In genomic region chr17:44331249-44331760, GRCh38 we compare ENCODE assay signal across 8 cellular contexts. TPM values are rescaled to one million over a fixed set of nuclear protein-coding genes. Genes with fewer than 3 reads are reported as not detected.
DNase-seq lines count a peak whose midpoint lies in the region; ATAC-seq and TF ChIP-seq lines count a peak whose summit lies in the region.

No MANE protein-coding gene starts in this region.

- H3K4me2 ChIP-seq in OCI-LY1 (ENCODE audit: low read length): peak overlapping the region; percentile 17; the same call in 1 of the 2 replicates

- intact Hi-C loops in aorta (cut with DNase I): loop anchor here in 1 of 2 donors (1.0 to 2.0 kb wide), 2 partner anchors 113 to 121 kb away; partner anchors contain the start of gene UBTF

- ATAC-seq in thoracic aorta (ENCODE audit: insufficient number of reproducible peaks, low FRiP score, low read depth) (peak; percentile 39), aorta (ENCODE audit: low FRiP score) (no peak)

- H3K27ac ChIP-seq in OCI-LY1 (ENCODE audit: low read depth, low read length, poor library complexity, severe bottlenecking) (no peak overlapping the region), thoracic aorta (no peak overlapping the region), aorta (ENCODE audit: low read depth in 1 of 2, low read length in 2 of 2) (no peak overlapping the region)

- no peaks in the 10 kb centered on the region for H3K79me2 ChIP-seq in OCI-LY1 (ENCODE audit: insufficient read depth, low read length)

- DNase-seq in COR-L47 (lab: John Stamatoyannopoulos, UW): peak; percentile 81
- peak; percentile 48 for DNase-seq in activated T-cell treated with anti-CD3 and anti-CD28 coated beads for 1 hour (ENCODE audit: low read depth)
- peak; percentile 75 for DNase-seq in epithelial cell of esophagus (ENCODE audit: low read depth)
- peak; percentile 90 for DNase-seq in myocyte (ENCODE audit: low read depth)
- DNase-seq in thoracic aorta (ENCODE audit: low spot score): no peak
- DNase-seq in aorta: no peak

- H3K4me3 ChIP-seq in OCI-LY1 (ENCODE audit: low read depth, low read length, poor library complexity, severe bottlenecking) (no peak overlapping the region), epithelial cell of esophagus (ENCODE audit: low read length) (no peak overlapping the region), thoracic aorta (no peak overlapping the region), aorta (ENCODE audit: low read length in 2 of 2) (no peak overlapping the region)

- no peak for TF ChIP-seq EP300 in Ishikawa (IDR thresholded peaks at IDR 0.05; ENCODE audit: borderline replicate concordance)

- H3K4me1 ChIP-seq in OCI-LY1 (ENCODE audit: insufficient read depth, low read length, severe bottlenecking) (peaks cover 30% of the 10 kb centered on the region), thoracic aorta (ENCODE audit: control insufficient read depth in 1 of 2, low read depth in 2 of 2) (peaks cover 0 to 4% of the 10 kb centered on the region in 2 donors), aorta (ENCODE audit: control insufficient read depth in 1 of 2, insufficient read depth in 2 of 2, low read length in 2 of 2) (no peaks in the 10 kb centered on the region)

- H4K20me1 ChIP-seq in OCI-LY1 (ENCODE audit: insufficient read depth, low read length): no peaks in the 10 kb centered on the region

- no peak overlapping the region for H2AFZ ChIP-seq in OCI-LY1 (ENCODE audit: low read length)

- H3K36me3 ChIP-seq in OCI-LY1 (ENCODE audit: insufficient read depth, low read length): no peaks in the 10 kb centered on the region
- no peaks in the 10 kb centered on the region for H3K36me3 ChIP-seq in thoracic aorta
- no peaks in the 10 kb centered on the region for H3K36me3 ChIP-seq in aorta (ENCODE audit: control insufficient read depth in 1 of 2, insufficient read depth in 2 of 2, low read length in 1 of 2)

- 1 to 3% methylated on average over 7 of the region's 7 CpGs for WGBS in aorta, 2 donors

- TF ChIP-seq RAD21 in Ishikawa (IDR thresholded peaks at IDR 0.05; ENCODE audit: low read depth): peak; percentile 82

- no peaks in the 10 kb centered on the region; the same call in 1 of the 2 replicates for H3F3A ChIP-seq in OCI-LY1 (ENCODE audit: insufficient read depth, low read length)

- no peak overlapping the region for H3K9ac ChIP-seq in OCI-LY1 (ENCODE audit: low read length)

- no peaks in the 10 kb centered on the region for H3K9me2 ChIP-seq in OCI-LY1 (ENCODE audit: low read depth, low read length)

- H3K9me3 ChIP-seq in OCI-LY1 (ENCODE audit: low read length) (no peaks in the 10 kb centered on the region), thoracic aorta (no peaks in the 10 kb centered on the region), aorta (ENCODE audit: control insufficient read depth, low read length) (no peaks in the 10 kb centered on the region)

- no peaks in the 10 kb centered on the region for H3K27me3 ChIP-seq in OCI-LY1 (ENCODE audit: insufficient read depth, low read length)
- H3K27me3 ChIP-seq in thoracic aorta (replicated peaks; ENCODE audit: insufficient read depth): no peaks in the 10 kb centered on the region
- no peaks in the 10 kb centered on the region for H3K27me3 ChIP-seq in aorta (ENCODE audit: control insufficient read depth in 1 of 2, insufficient read depth in 2 of 2, low read length in 1 of 2)

- peak; percentile 87 for TF ChIP-seq CTCF in OCI-LY1 (IDR thresholded peaks at IDR 0.05; ENCODE audit: low read length)
- peak; percentile 76 for TF ChIP-seq CTCF in epithelial cell of esophagus (IDR thresholded peaks at IDR 0.05; ENCODE audit: insufficient read depth, low read depth, low read length, missing control alignments)
- TF ChIP-seq CTCF in thoracic aorta (IDR thresholded peaks at IDR 0.05): peak; percentile 83

TF ChIP-seq in Ishikawa, 13 proteins besides CTCF, POLR2A, EP300 and RAD21:
- no peak for TF ChIP-seq FOXM1 (IDR thresholded peaks at IDR 0.05; ENCODE audit: borderline replicate concordance, low read depth)
- no peak for TF ChIP-seq EGR1 (IDR thresholded peaks at IDR 0.05)
- no peak for TF ChIP-seq CEBPB (IDR thresholded peaks at IDR 0.05)
- no peak for TF ChIP-seq TAF1 (IDR thresholded peaks at IDR 0.05; ENCODE audit: low read depth)

RNA-seq across cellular contexts. Expression of gene SLC25A39, which starts 6.7 kb away (rescaled TPM):
- 80.8 and 84.0 TPM in 2 replicates for total RNA-seq in myocyte
- 117 TPM for polyA plus RNA-seq in myocyte (2012)
- 10 to 100 TPM; 63.2 to 74.6 TPM for total RNA-seq in thoracic aorta
- 10 to 100 TPM; 50.2 to 61.5 TPM for total RNA-seq in aorta
- polyA plus RNA-seq in aorta: 100 to 1,000 TPM in 1 of 2 donors, 10 to 100 TPM in 1; 54.6 to 107 TPM

RNA-seq across cellular contexts. Expression of gene GRN, which starts 13.8 kb away (rescaled TPM):
- total RNA-seq in myocyte: 337 and 394 TPM in 2 replicates
- 460 TPM for polyA plus RNA-seq in myocyte (2012)
- total RNA-seq in thoracic aorta: 100 to 1,000 TPM; 203 to 292 TPM
- total RNA-seq in aorta: 100 to 1,000 TPM; 162 to 248 TPM
- 100 to 1,000 TPM; 125 to 145 TPM for polyA plus RNA-seq in aorta

RNA-seq across cellular contexts. Expression of gene RUNDC3A, which starts 22.9 kb away (rescaled TPM):
- 0.40 and 0.62 TPM in 2 replicates for total RNA-seq in myocyte
- polyA plus RNA-seq in myocyte (2012): 0.86 TPM
- under 1 TPM in 1 of 2 donors, not detected in 1; 0.81 TPM for total RNA-seq in thoracic aorta
- total RNA-seq in aorta: under 1 TPM in 1 of 2 donors, not detected in 1; 0.75 TPM
- under 1 TPM; 0.26 to 0.50 TPM for polyA plus RNA-seq in aorta

RNA-seq across cellular contexts. Expression of gene FAM171A2, which starts 32.3 kb away (rescaled TPM):
- total RNA-seq in myocyte: 89.5 and 141 TPM in 2 replicates
- 36.0 TPM for polyA plus RNA-seq in myocyte (2012)
- total RNA-seq in thoracic aorta: under 1 TPM in 1 of 2 donors, not detected in 1; 0.63 TPM
- 1 to 10 TPM in 1 of 2 donors, under 1 TPM in 1; 0.45 to 2.0 TPM for total RNA-seq in aorta
- polyA plus RNA-seq in aorta: under 1 TPM in 1 of 2 donors, not detected in 1; 0.05 TPM

RNA-seq across cellular contexts. Expression of gene ITGA2B, which starts 58.1 kb away (rescaled TPM):
- total RNA-seq in myocyte (0.10 TPM in 1 of 2 replicates, not detected in the other), thoracic aorta (1 to 10 TPM in 1 of 2 donors, under 1 TPM in 1; 0.28 to 3.4 TPM), aorta (1 to 10 TPM; 3.3 to 3.4 TPM)
- polyA plus RNA-seq in myocyte (2012): 0.47 TPM
- 1 to 10 TPM in 1 of 2 donors, under 1 TPM in 1; 0.38 to 1.2 TPM for polyA plus RNA-seq in aorta

Comparison
In these comparisons a context has a peak if more than half of its experiments do, and no peak if none do; other contexts are left out.
1. DNase-seq: peak in COR-L47 (single experiment), activated T-cell treated with anti-CD3 and anti-CD28 coated beads for 1 hour (single experiment), epithelial cell of esophagus (single experiment) and myocyte (single experiment); none in thoracic aorta (single experiment) and aorta (0 of 2).
2. Peak in every context shown above with its lines, with median percentiles within 50 percentile points of each other: CTCF ChIP-seq.